ENCODE assay signal across 2 cellular contexts in genomic region chr12:105091495-105092206, GRCh38.
TF ChIP-seq lines count a peak whose summit lies in the region.

No MANE protein-coding gene starts in this region.

TF ChIP-seq in WTC11, 78 proteins besides CTCF, POLR2A, EP300 and RAD21 (continued from another document):
- TF ChIP-seq ZNF532 (CRISPR knock-in tag; IDR thresholded peaks at IDR 0.05; ENCODE audit: borderline replicate concordance) (no peak), CREM (CRISPR knock-in tag; IDR thresholded peaks at IDR 0.05) (no peak), ZBTB21 (CRISPR knock-in tag; IDR thresholded peaks at IDR 0.05; ENCODE audit: borderline replicate concordance) (no peak), PRDM15 (CRISPR knock-in tag; IDR thresholded peaks at IDR 0.05) (no peak), ZSCAN18 (CRISPR knock-in tag; IDR thresholded peaks at IDR 0.05) (no peak), TCF7 (CRISPR knock-in tag; IDR thresholded peaks at IDR 0.05; ENCODE audit: low read depth) (no peak), SP1 (CRISPR knock-in tag; conservative IDR thresholded peaks at IDR 0.05) (no peak), IRF1 (CRISPR knock-in tag; IDR thresholded peaks at IDR 0.05) (no peak), PREB (CRISPR knock-in tag; IDR thresholded peaks at IDR 0.05; ENCODE audit: borderline replicate concordance) (no peak)

TF ChIP-seq in neural cell, 6 proteins besides CTCF, POLR2A, EP300 and RAD21 (continued from another document):
- no peak for TF ChIP-seq TAF1 (IDR thresholded peaks at IDR 0.05; ENCODE audit: low read depth)
